ENCODE assay signal across 9 cellular contexts in the genomic region with DNA sequence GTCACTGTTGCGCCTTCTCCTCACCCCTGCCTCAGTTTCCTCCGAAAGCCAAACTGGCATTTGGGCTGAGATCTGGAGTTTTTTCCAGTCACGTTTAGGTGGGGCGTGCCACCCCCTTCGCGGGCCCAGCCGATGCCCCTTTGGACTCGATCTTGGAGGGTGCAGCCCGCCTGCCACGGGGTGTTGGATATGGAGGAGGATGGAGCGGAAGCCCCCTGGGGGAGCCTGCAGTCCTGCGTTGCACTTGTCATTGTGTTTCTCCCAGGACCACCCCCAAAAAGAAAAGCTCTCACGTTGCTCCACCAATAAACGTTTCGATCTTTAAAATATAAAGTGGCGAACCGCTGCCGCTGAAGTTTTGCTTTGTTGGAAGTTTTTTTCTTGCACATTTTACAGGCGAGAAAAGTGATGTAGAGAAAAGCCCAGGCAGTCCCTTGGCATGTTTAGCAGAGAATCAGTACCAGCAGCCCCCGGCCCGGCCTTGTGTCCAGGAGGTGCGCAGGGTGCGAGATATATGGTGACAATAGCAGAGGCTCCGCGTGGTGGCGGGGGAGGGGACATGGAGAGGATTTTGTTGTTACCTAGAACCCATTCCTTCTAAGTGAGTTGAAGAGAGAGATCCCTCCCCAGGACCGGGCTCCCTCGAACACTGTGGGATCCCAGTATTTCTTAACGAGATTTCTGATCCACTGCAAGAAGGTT.
A peak's percentile ranks its signal among the peaks of the same experiment; 100 is the strongest.
DNase-seq lines count a peak whose midpoint lies in the region; ATAC-seq, FAIRE-seq and TF ChIP-seq lines count a peak whose summit lies in the region.
"Had no signal": no experiment of that assay in that cellular context is flagged by ENCODE, and none has a peak within 500 bp of the region (broad histone marks: within the 10 kb centered on the region; RNA-seq: fewer than 3 reads in every experiment).

No MANE protein-coding gene starts in this region.

- peaks cover 23% of the 10 kb centered on the region for H3K27me3 Mint-ChIP-seq in activated naive CD4-positive, alpha-beta T cell treated with anti-CD3 and anti-CD28 coated beads, Interleukin-2, amount 50 U/mL, for 24 hours

- H3K9ac ChIP-seq in iPS-20b (ENCODE audit: low read depth, low read length) = peak overlapping the region; percentile 87

- FAIRE-seq in urothelium cell line (lab: Jason Lieb, UNC) = no peak
- FAIRE-seq in D721Med (lab: Jason Lieb, UNC) = no peak

- no peaks in the 10 kb centered on the region for H3K9me3 Mint-ChIP-seq in activated naive CD4-positive, alpha-beta T cell treated with anti-CD3 and anti-CD28 coated beads, Interleukin-2, amount 50 U/mL, for 24 hours

- H3K9me3 ChIP-seq in iPS-20b (ENCODE audit: insufficient read depth, low read depth, low read length) = no peaks in the 10 kb centered on the region

- no peak for ATAC-seq in stimulated activated naive CD8-positive, alpha-beta T cell treated with anti-CD3 and anti-CD28 coated beads, Interleukin-15, Interleukin-2, amounts not matched to agents 100 U/mL and 50 U/mL, for 24 hours

- TF ChIP-seq CTCF in AG04449 (IDR thresholded peaks at IDR 0.05; ENCODE audit: insufficient read depth, low read length, missing control alignments) = no peak
- no peak for TF ChIP-seq CTCF in D721Med (IDR thresholded peaks at IDR 0.05; ENCODE audit: insufficient read depth, missing control alignments)

- no peaks in the 10 kb centered on the region for H3K4me1 ChIP-seq in iPS-20b (ENCODE audit: insufficient read depth, low read length)

- H3K36me3 ChIP-seq in iPS-20b (ENCODE audit: insufficient read depth, low read depth, low read length) = no peaks in the 10 kb centered on the region

- DNase-seq in AG04449 (ENCODE audit: low read depth, low spot score) (no peak), HuH-7.5 (ENCODE audit: low spot score) (peak; percentile 22), urothelium cell line (ENCODE audit: low spot score) (no peak), D721Med (ENCODE audit: insufficient read length, low spot score) (no peak), amniotic stem cell (lab: John Stamatoyannopoulos, UW) (no peak)
- peak; percentile 22 for DNase-seq in stimulated activated naive CD8-positive, alpha-beta T cell treated with anti-CD3 and anti-CD28 coated beads, Interleukin-15, Interleukin-2, amounts not matched to agents 100 U/mL and 50 U/mL, for 24 hours

- POLR2A ChIA-PET in AG04449 (lab: Yijun Ruan, JAX) = no interaction called here

- no peak overlapping the region for H3K27ac Mint-ChIP-seq in activated naive CD4-positive, alpha-beta T cell treated with anti-CD3 and anti-CD28 coated beads, Interleukin-2, amount 50 U/mL, for 24 hours

- H3K27ac ChIP-seq in iPS-20b (ENCODE audit: low read length) = no peak overlapping the region
- H3K27ac ChIP-seq: epithelial cell of prostate had no signal

- peaks cover 29% of the 10 kb centered on the region for H3K27me3 ChIP-seq in iPS-20b (ENCODE audit: insufficient read depth, low read length)

- no peaks in the 10 kb centered on the region for H3K36me3 Mint-ChIP-seq in activated naive CD4-positive, alpha-beta T cell treated with anti-CD3 and anti-CD28 coated beads, Interleukin-2, amount 50 U/mL, for 24 hours

- H3K4me3 ChIP-seq in AG04449 (ENCODE audit: low read depth, low read length) = peak overlapping the region; percentile 87
- H3K4me3 ChIP-seq in iPS-20b (ENCODE audit: low read length) = peak overlapping the region; percentile 95

- peak overlapping the region; percentile 85 for H3K4me3 Mint-ChIP-seq in activated naive CD4-positive, alpha-beta T cell treated with anti-CD3 and anti-CD28 coated beads, Interleukin-2, amount 50 U/mL, for 24 hours

- H3K4me1 Mint-ChIP-seq in activated naive CD4-positive, alpha-beta T cell treated with anti-CD3 and anti-CD28 coated beads, Interleukin-2, amount 50 U/mL, for 24 hours = peaks cover 19% of the 10 kb centered on the region

- CTCF ChIA-PET in AG04449 (lab: Yijun Ruan, JAX) = interaction anchor here (1.0 to 2.3 kb wide), 7 partner anchors 21 to 109 kb away, joined by 3 to 8 read pairs (median 3); no protein-coding TSS in a partner anchor

Comparison
In these comparisons a context has a peak if more than half of its experiments do, and no peak if none do; other contexts are left out.
1. DNase-seq: peak in HuH-7.5 (single experiment) and stimulated activated naive CD8-positive, alpha-beta T cell treated with anti-CD3 and anti-CD28 coated beads, Interleukin-15, Interleukin-2, amounts not matched to agents 100 U/mL and 50 U/mL, for 24 hours (single experiment); none in AG04449 (single experiment), urothelium cell line (single experiment), D721Med (single experiment) and amniotic stem cell (single experiment).